12 cellular contexts compared by ENCODE assay signal in the genomic region with DNA sequence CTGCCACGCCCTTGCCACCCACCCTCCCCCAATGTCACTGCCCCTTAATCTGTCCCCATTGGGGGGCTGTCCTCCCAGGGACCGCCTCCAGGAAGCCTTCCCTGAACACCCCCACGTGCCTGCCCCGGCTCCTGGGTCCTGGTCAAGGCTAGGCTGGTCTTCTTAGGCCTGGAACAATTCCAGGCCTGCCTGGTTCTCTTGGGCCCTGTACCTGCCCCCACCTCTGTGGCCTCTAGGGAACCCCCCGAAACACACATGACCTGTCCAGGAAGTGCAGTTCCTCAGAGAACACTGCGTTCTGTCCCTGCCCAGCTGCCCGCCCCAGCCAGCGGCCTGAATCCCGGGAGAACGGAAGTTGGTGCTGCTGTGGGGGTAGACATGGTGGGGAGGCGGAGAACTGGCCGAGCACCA. TPM values are rescaled to one million over a fixed set of nuclear protein-coding genes. Genes with fewer than 3 reads are reported as not detected.
DNase-seq lines count a peak whose midpoint lies in the region; ATAC-seq, FAIRE-seq and TF ChIP-seq lines count a peak whose summit lies in the region.
"Had no signal": no experiment of that assay in that cellular context is flagged by ENCODE, and none has a peak within 500 bp of the region (broad histone marks: within the 10 kb centered on the region; RNA-seq: fewer than 3 reads in every experiment).

No MANE protein-coding gene starts in this region.

- DNase-seq in GM12891 (ENCODE audit: insufficient read length, low spot score) (peak; percentile 5), GM12878 (ENCODE audit: low read depth, low spot score) (no peak), left colon (peak; percentile 7 to 44), foreskin keratinocyte (no peak), NCI-H2081 treated with DMSO at 0.1 percent for 48 hours (lab: John Stamatoyannopoulos, UW) (no peak)
- DNase-seq: activated naive CD8-positive, alpha-beta T cell treated with anti-CD3 and anti-CD28 coated beads, Interleukin-2, amount 10 ng/mL, durations not matched to agents 7 days and 5 days; KG1; NCI-H748 treated with DMSO at 0.1 percent for 48 hours had no signal

- BruUV-seq in GM12878 (replicated peaks; lab: Mats Ljungman, UMichigan): no TSS peak

- H4K20me1 ChIP-seq in GM12878 (ENCODE audit: control insufficient read depth, insufficient read depth): no peaks in the 10 kb centered on the region; the same call in 1 of the 2 replicates

- H3K4me1 ChIP-seq in GM12878 (ENCODE audit: control insufficient read depth, insufficient read depth, low read length) (no peaks in the 10 kb centered on the region), skeletal muscle tissue (ENCODE audit: control insufficient read depth in 3 of 3, insufficient read depth in 3 of 3, low read length in 3 of 3) (peaks cover 64 to 74% (median 72%) of the 10 kb centered on the region in 3 donors), foreskin keratinocyte (no peaks in the 10 kb centered on the region)

- peaks cover 10% of the 10 kb centered on the region for H3K79me2 ChIP-seq in GM12878 (ENCODE audit: control insufficient read depth, insufficient read depth, low read length)

- H2AFZ ChIP-seq in GM12878 (ENCODE audit: control insufficient read depth, low read depth, low read length): no peak overlapping the region

- no peak for TF ChIP-seq POLR2A in GM12891 (IDR thresholded peaks at IDR 0.05; ENCODE audit: low read depth, low read length)
- TF ChIP-seq POLR2A in GM12878 (IDR thresholded peaks at IDR 0.05; ENCODE audit: low read depth, low read length): no peak; the same call in 1 of the 2 replicates

- no peak for TF ChIP-seq CTCF in GM12878 (IDR thresholded peaks at IDR 0.05 in 2 of 3, conservative IDR thresholded peaks at IDR 0.05 in 1 of 3; ENCODE audit: control insufficient read depth in 2 of 3, extremely low read depth in 1 of 3, insufficient read depth in 1 of 3, low read depth in 3 of 3, low read length in 3 of 3)
- no peak for TF ChIP-seq CTCF in foreskin keratinocyte (conservative IDR thresholded peaks at IDR 0.05)

- ATAC-seq in GM12878 (peak; percentile 72), left colon (no peak), HG03342 (IDR thresholded peaks at IDR 0.05; ENCODE audit: unreplicated experiment) (no peak), foreskin keratinocyte (no peak), HG02970 (IDR thresholded peaks at IDR 0.05; ENCODE audit: low FRiP score, unreplicated experiment) (no peak)
- ATAC-seq: naive thymus-derived CD4-positive, alpha-beta T cell had no signal

- TF ChIP-seq EP300 in GM12878 (IDR thresholded peaks at IDR 0.05; ENCODE audit: borderline replicate concordance in 1 of 2, control insufficient read depth in 1 of 2, low read depth in 2 of 2, low read length in 2 of 2): no peak

- POLR2A ChIA-PET in GM12878 (lab: Charles Lee): interaction anchor here (1.0 to 1.4 kb wide), 3 partner anchors 15 to 162 kb away, joined by 3 to 9 read pairs (median 3); partner anchors contain the start of genes CFAP99, HAUS3, POLN and ZFYVE28

- CTCF ChIA-PET in GM12878 (lab: Yijun Ruan, JAX): interaction anchor here (1.1 kb wide), 1 partner anchor 16 kb away, joined by 4 read pairs; no protein-coding TSS in a partner anchor

- RAD21 ChIA-PET in GM12878 (lab: Charles Lee; ENCODE audit: unreplicated experiment): interaction anchor here (1.0 to 1.5 kb wide), 2 partner anchors 16 to 156 kb away, joined by 4 to 5 read pairs; no protein-coding TSS in a partner anchor

- H3K9ac ChIP-seq in GM12878 (ENCODE audit: control insufficient read depth, insufficient read depth, low read length) (no peak overlapping the region; the same call in 1 of the 2 replicates), skeletal muscle tissue (ENCODE audit: low read depth in 1 of 3, low read length in 3 of 3) (peak overlapping the region in 2 of 3 donors; percentile 38 to 73)

- in situ Hi-C loops in GM12878 (cut with MboI): no loop called here

- WGBS in GM12878 (ENCODE audit: insufficient coverage, insufficient replicate concordance, low lambda C conversion rate, missing lambda C conversion rate): 27% methylated on average over 12 of the region's 12 CpGs

- H3K4me3 ChIP-seq in GM12878: no peak overlapping the region
- no peak overlapping the region for H3K4me3 ChIP-seq in skeletal muscle tissue (ENCODE audit: low read length in 3 of 3)

- H3K36me3 ChIP-seq in GM12878 (ENCODE audit: control insufficient read depth in 2 of 2, insufficient read depth in 2 of 2, low read length in 1 of 2): peaks cover 0 to 4% of the 10 kb centered on the region in 2 experiments; a peak in 2 of 4 replicates
- peaks cover 27 to 42% (median 31%) of the 10 kb centered on the region in 3 donors for H3K36me3 ChIP-seq in skeletal muscle tissue (ENCODE audit: control insufficient read depth in 3 of 3, insufficient read depth in 3 of 3, low read length in 3 of 3)

- no peaks in the 10 kb centered on the region for H3K27me3 ChIP-seq in GM12878 (replicated peaks in 1 of 2; ENCODE audit: control insufficient read depth in 2 of 2, insufficient read depth in 2 of 2, low read length in 1 of 2)
- H3K27me3 ChIP-seq in skeletal muscle tissue (ENCODE audit: control insufficient read depth in 3 of 3, insufficient read depth in 3 of 3, low read length in 3 of 3): no peaks in the 10 kb centered on the region
- no peaks in the 10 kb centered on the region for H3K27me3 ChIP-seq in foreskin keratinocyte

- no peak for FAIRE-seq in GM12891 (lab: Jason Lieb, UNC)
- FAIRE-seq in GM12878 (lab: Jason Lieb, UNC): no peak

- intact Hi-C loops in GM12878 (cut with micrococcal nuclease; ENCODE audit: unreplicated experiment): no loop called here
- intact Hi-C loops in left colon (cut with DNase I, micrococcal nuclease): no loop called here

- no peaks in the 10 kb centered on the region for H3K9me3 ChIP-seq in GM12878 (replicated peaks; ENCODE audit: control insufficient read depth, insufficient read depth, low read length)
- H3K9me3 ChIP-seq in skeletal muscle tissue (ENCODE audit: control insufficient read depth in 3 of 3, low read length in 3 of 3): no peaks in the 10 kb centered on the region

- no peak for TF ChIP-seq RAD21 in GM12878 (IDR thresholded peaks at IDR 0.05; ENCODE audit: insufficient read depth, low read depth, low read length)

- SMC1A ChIA-PET in GM12878 (lab: Charles Lee; ENCODE audit: uncharacterized antibody, unreplicated experiment): interaction anchor here (1.7 kb wide), 1 partner anchor 18 kb away, joined by 6 read pairs; no protein-coding TSS in a partner anchor

- H3K4me2 ChIP-seq in GM12878 (ENCODE audit: control insufficient read depth, insufficient read depth): no peak overlapping the region

- H3K27ac ChIP-seq in GM12878 (ENCODE audit: control insufficient read depth, insufficient read depth) (0 out of 2 replicates have a peak overlapping the region, but pooled peaks have one; percentile 18), skeletal muscle tissue (ENCODE audit: low read depth, low read length) (peak overlapping the region; percentile 47), foreskin keratinocyte (no peak overlapping the region)

RNA-seq across cellular contexts. Expression of gene MXD4, which starts 5.1 kb away (rescaled TPM):
- polyA plus RNA-seq in GM12891 (2012; ENCODE audit: low read depth, missing spikeins): 14.1 TPM
- 22.6 and 25.9 TPM in 2 replicates for total RNA-seq in GM12878 (2013; cell fraction: nucleolus; rRNA removed)
- total RNA-seq in GM12878 (2014; rRNA removed) (15.5 and 18.7 TPM in 2 replicates), GM12878 (2014; rRNA removed; fragmentation: Illumina TruSeq; extraction: Trizol) (5.5 and 6.1 TPM in 2 replicates), GM12878 (2021) (25.6 and 26.4 TPM in 2 replicates), left colon (10 to 100 TPM; 33.1 to 49.8 TPM), skeletal muscle tissue (21.4 TPM), foreskin keratinocyte (8.8 and 15.8 TPM in 2 replicates)
- polyA plus RNA-seq in GM12878 (2011; ENCODE audit: low read depth): 8.0 TPM
- polyA plus RNA-seq in GM12878 (2011; rRNA removed) (6.4 and 9.9 TPM in 2 replicates), GM12878 (2014; fragmentation: Illumina TruSeq; extraction: Trizol) (2.0 and 4.3 TPM in 2 replicates), GM12878 (2014; fragmentation: Nextera tagmentation; extraction: Ambion mirVana) (under 1 TPM; 0.21 to 0.44 TPM), GM12878 (2014; rRNA removed) (18.1 and 22.2 TPM in 2 replicates), GM12878 (2016; fragmentation: Nextera tagmentation; extraction: Ambion mirVana) (1 to 10 TPM; 3.6 to 5.0 TPM), foreskin keratinocyte (11.1 and 20.0 TPM in 2 replicates)
- polyA plus RNA-seq in GM12878 (2011; cell fraction: cytosol; rRNA removed): 7.5 and 14.9 TPM in 2 replicates
- polyA plus RNA-seq in GM12878 (2011; cell fraction: nucleus; rRNA removed): 62.6 and 69.2 TPM in 2 replicates
- polyA plus RNA-seq in GM12878 (2012): 14.5 and 24.2 TPM in 2 replicates
- 5.7 and 13.2 TPM in 2 replicates for polyA minus RNA-seq in GM12878 (2011; rRNA and poly(A)+ RNA removed)
- polyA minus RNA-seq in GM12878 (2011; cell fraction: cytosol; rRNA and poly(A)+ RNA removed): 2.9 and 3.3 TPM in 2 replicates
- 17.3 and 27.3 TPM in 2 replicates for polyA minus RNA-seq in GM12878 (2011; cell fraction: nucleus; rRNA and poly(A)+ RNA removed)

RNA-seq across cellular contexts. Expression of gene HAUS3, which starts 14.9 kb away (rescaled TPM):
- polyA plus RNA-seq in GM12891 (2012; ENCODE audit: low read depth, missing spikeins): 10.4 TPM
- total RNA-seq in GM12878 (2013; cell fraction: nucleolus; rRNA removed): 25.7 and 27.0 TPM in 2 replicates
- total RNA-seq in GM12878 (2014; rRNA removed): 9.5 and 10.9 TPM in 2 replicates
- 12.7 TPM in 2 replicates for total RNA-seq in GM12878 (2014; rRNA removed; fragmentation: Illumina TruSeq; extraction: Trizol)
- 13.2 and 13.5 TPM in 2 replicates for total RNA-seq in GM12878 (2021)
- polyA plus RNA-seq in GM12878 (2011; ENCODE audit: low read depth): 7.7 TPM
- 11.4 and 23.9 TPM in 2 replicates for polyA plus RNA-seq in GM12878 (2011; rRNA removed)
- polyA plus RNA-seq in GM12878 (2011; cell fraction: cytosol; rRNA removed): 4.5 TPM in 2 replicates
- 11.0 and 11.2 TPM in 2 replicates for polyA plus RNA-seq in GM12878 (2011; cell fraction: nucleus; rRNA removed)
- polyA plus RNA-seq in GM12878 (2012): 11.3 and 14.1 TPM in 2 replicates
- 13.9 and 19.8 TPM in 2 replicates for polyA plus RNA-seq in GM12878 (2014; fragmentation: Illumina TruSeq; extraction: Trizol)
- polyA plus RNA-seq in GM12878 (2014; fragmentation: Nextera tagmentation; extraction: Ambion mirVana): 1 to 10 TPM; 4.2 to 7.3 TPM
- polyA plus RNA-seq in GM12878 (2014; rRNA removed): 10.0 and 11.8 TPM in 2 replicates
- polyA plus RNA-seq in GM12878 (2016; fragmentation: Nextera tagmentation; extraction: Ambion mirVana): 10 to 100 TPM; 20.2 to 23.9 TPM
- 3.5 and 3.6 TPM in 2 replicates for polyA minus RNA-seq in GM12878 (2011; rRNA and poly(A)+ RNA removed)
- 2.9 and 4.3 TPM in 2 replicates for polyA minus RNA-seq in GM12878 (2011; cell fraction: cytosol; rRNA and poly(A)+ RNA removed)
- 5.6 and 9.9 TPM in 2 replicates for polyA minus RNA-seq in GM12878 (2011; cell fraction: nucleus; rRNA and poly(A)+ RNA removed)
- total RNA-seq in left colon: 1 to 10 TPM; 7.7 to 9.7 TPM
- total RNA-seq in skeletal muscle tissue: 6.8 TPM
- 14.1 and 15.2 TPM in 2 replicates for total RNA-seq in foreskin keratinocyte
- polyA plus RNA-seq in foreskin keratinocyte: 5.3 and 7.5 TPM in 2 replicates

RNA-seq across cellular contexts. Expression of gene POLN, which starts 14.9 kb away (rescaled TPM):
- 0.40 TPM for polyA plus RNA-seq in GM12891 (2012; ENCODE audit: low read depth, missing spikeins)
- total RNA-seq in GM12878 (2013; cell fraction: nucleolus; rRNA removed): 2.2 and 5.4 TPM in 2 replicates
- total RNA-seq in GM12878 (2014; rRNA removed): 0.98 and 1.2 TPM in 2 replicates
- 0.63 and 0.74 TPM in 2 replicates for total RNA-seq in GM12878 (2014; rRNA removed; fragmentation: Illumina TruSeq; extraction: Trizol)
- total RNA-seq in GM12878 (2021): 0.95 and 1.7 TPM in 2 replicates
- polyA plus RNA-seq in GM12878 (2011; ENCODE audit: low read depth): 0.22 TPM
- polyA plus RNA-seq in GM12878 (2011; rRNA removed): 0.30 and 0.41 TPM in 2 replicates
- 0.39 and 0.40 TPM in 2 replicates for polyA plus RNA-seq in GM12878 (2011; cell fraction: cytosol; rRNA removed)
- 0.73 and 0.97 TPM in 2 replicates for polyA plus RNA-seq in GM12878 (2011; cell fraction: nucleus; rRNA removed)
- 0.24 and 0.67 TPM in 2 replicates for polyA plus RNA-seq in GM12878 (2012)
- 0.48 and 1.3 TPM in 2 replicates for polyA plus RNA-seq in GM12878 (2014; fragmentation: Illumina TruSeq; extraction: Trizol)
- polyA plus RNA-seq in GM12878 (2014; fragmentation: Nextera tagmentation; extraction: Ambion mirVana): under 1 TPM in 1 of 2 experiments, not detected in 1; 0.09 TPM
- polyA plus RNA-seq in GM12878 (2014; rRNA removed): 0.94 and 0.96 TPM in 2 replicates
- polyA plus RNA-seq in GM12878 (2016; fragmentation: Nextera tagmentation; extraction: Ambion mirVana): 1 to 10 TPM; 1.2 to 2.0 TPM
- polyA minus RNA-seq in GM12878 (2011; rRNA and poly(A)+ RNA removed): 0.15 and 0.51 TPM in 2 replicates
- not detected in 2 replicates for polyA minus RNA-seq in GM12878 (2011; cell fraction: cytosol; rRNA and poly(A)+ RNA removed)
- polyA minus RNA-seq in GM12878 (2011; cell fraction: nucleus; rRNA and poly(A)+ RNA removed): 0.36 and 1.1 TPM in 2 replicates
- total RNA-seq in left colon: 1 to 10 TPM; 1.3 to 3.1 TPM
- 4.2 TPM for total RNA-seq in skeletal muscle tissue
- 0.54 and 0.92 TPM in 2 replicates for total RNA-seq in foreskin keratinocyte
- 0.18 and 0.23 TPM in 2 replicates for polyA plus RNA-seq in foreskin keratinocyte

Comparison
In these comparisons a context has a peak if more than half of its experiments do, and no peak if none do; other contexts are left out.
1. DNase-seq: peak in GM12891 (single experiment) and left colon (2 of 2); none in GM12878 (single experiment), foreskin keratinocyte (0 of 2) and NCI-H2081 treated with DMSO at 0.1 percent for 48 hours (single experiment).